Comparison of ENCODE assay signal across 8 cellular contexts in the genomic region with DNA sequence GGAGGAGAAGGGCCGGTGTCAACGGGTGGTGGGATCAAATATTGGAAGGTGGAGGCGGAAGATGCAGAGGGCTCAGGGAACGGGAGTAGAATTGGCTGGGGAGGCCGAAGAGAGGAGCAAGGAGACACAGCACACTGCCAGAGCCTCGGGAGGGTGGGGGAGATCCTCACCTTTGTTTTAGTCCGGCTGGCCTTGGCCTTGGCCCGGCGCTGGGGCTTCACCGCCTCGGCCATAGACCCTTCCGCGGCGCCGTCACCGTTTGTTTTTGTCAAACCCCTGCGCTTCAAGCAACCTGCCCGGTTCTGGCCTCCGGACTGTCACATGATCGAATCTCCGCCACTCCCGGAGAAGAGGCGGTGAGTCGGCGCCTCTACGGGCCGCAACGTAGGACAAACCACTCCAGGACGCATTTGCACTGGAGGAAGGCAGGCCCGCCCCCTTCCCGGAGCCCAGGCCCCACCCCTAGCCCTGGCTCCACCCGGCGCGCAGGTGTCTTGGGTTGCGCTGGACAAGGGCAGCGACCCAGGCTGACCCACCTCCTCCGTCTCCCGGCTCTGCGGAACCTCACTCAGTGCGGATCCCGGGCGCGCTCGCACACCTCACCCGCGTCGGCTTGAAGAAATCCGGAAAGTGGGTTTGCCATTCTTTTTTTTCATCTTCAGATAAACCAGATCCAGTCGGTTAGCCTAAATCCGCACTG. TPM values are rescaled to one million over a fixed set of nuclear protein-coding genes. Genes with fewer than 3 reads are reported as not detected.
DNase-seq lines count a peak whose midpoint lies in the region; ATAC-seq and TF ChIP-seq lines count a peak whose summit lies in the region.

Gene EPG5, minus strand, starts transcription at position 323 of the 700 bp plus-strand sequence. Its CDS starts 90 bp downstream, at position 233.

- peak within 1 kb of the TSS; percentile 87 for H3K4me2 ChIP-seq in PC-9

- TF ChIP-seq CTCF in PC-9 (conservative IDR thresholded peaks at IDR 0.05), result no peak

- H3K27me3 ChIP-seq in PC-9 (ENCODE audit: insufficient read depth, low read depth) (no peaks in the 10 kb centered on the region), esophagus (ENCODE audit: control insufficient read depth in 1 of 2, insufficient read depth in 2 of 2, low read length in 2 of 2) (no peaks in the 10 kb centered on the region), mucosa of rectum (ENCODE audit: control insufficient read depth in 2 of 2, insufficient read depth in 2 of 2, low read length in 2 of 2) (no peaks in the 10 kb centered on the region)

- BruUV-seq in PC-9 (replicated peaks; lab: Mats Ljungman, UMichigan), result no TSS peak

- H3K27ac ChIP-seq in PC-9 (peak within 1 kb of the TSS; percentile 25), esophagus (ENCODE audit: low read depth in 2 of 2, low read length in 1 of 2) (peak within 1 kb of the TSS; percentile 62 to 84), mucosa of rectum (ENCODE audit: low read depth in 2 of 2, low read length in 2 of 2) (peak within 1 kb of the TSS; percentile 71 to 74)

- WGBS in esophagus, 2 donors, result 0 to 1% methylated on average over 46 to 50 of the region's 50 CpGs

- CTCF ChIA-PET in PC-9 (lab: Charles Lee), result no interaction called here

- no peaks in the 10 kb centered on the region for H4K20me1 ChIP-seq in PC-9 (ENCODE audit: insufficient read depth)

- POLR2A ChIA-PET in PC-9 (lab: Charles Lee; ENCODE audit: unreplicated experiment), result no interaction called here

- intact Hi-C loops in PC-9 (cut with micrococcal nuclease; ENCODE audit: unreplicated experiment), result no loop called here

- H3K4me1 ChIP-seq in PC-9 (replicated peaks; ENCODE audit: insufficient read depth) (peaks cover 13% of the 10 kb centered on the region; the same call in 1 of the 2 replicates), esophagus (ENCODE audit: control insufficient read depth in 2 of 2, insufficient read depth in 2 of 2, low read length in 1 of 2) (no peaks in the 10 kb centered on the region), mucosa of rectum (ENCODE audit: control insufficient read depth in 2 of 2, insufficient read depth in 2 of 2, low read length in 2 of 2) (peaks cover 0 to 7% of the 10 kb centered on the region in 2 donors)

- no peaks in the 10 kb centered on the region for H3K36me3 ChIP-seq in PC-9 (ENCODE audit: low read depth)
- no peaks in the 10 kb centered on the region for H3K36me3 ChIP-seq in esophagus (ENCODE audit: control insufficient read depth in 2 of 2, insufficient read depth in 2 of 2, low read length in 1 of 2)
- peaks cover 0 to 2% of the 10 kb centered on the region in 2 donors for H3K36me3 ChIP-seq in mucosa of rectum (ENCODE audit: control insufficient read depth in 2 of 2, insufficient read depth in 2 of 2, low read length in 2 of 2)

- peak within 1 kb of the TSS; percentile 98 for H3K4me3 ChIP-seq in PC-9
- peak within 1 kb of the TSS; percentile 85 to 86 for H3K4me3 ChIP-seq in esophagus (ENCODE audit: low read depth in 1 of 2, low read length in 2 of 2)
- H3K4me3 ChIP-seq in mucosa of rectum (ENCODE audit: low read length in 2 of 2), result peak within 1 kb of the TSS; percentile 96 to 99

- DNase-seq in DMS53 treated with DMSO at 0.1 percent for 48 hours (lab: John Stamatoyannopoulos, UW; ENCODE audit: unreplicated experiment), result peak; percentile 99
- DNase-seq in KBM-7, result peak; percentile 93
- DNase-seq in PC-9, result peak; percentile 92 to 95
- peak; percentile 87 for DNase-seq in activated T-cell treated with anti-CD3 and anti-CD28 coated beads, Interleukin-2, amount 50 U/mL, for 1 hour
- peak; percentile 79 to 86 for DNase-seq in stimulated activated CD8-positive, alpha-beta memory T cell treated with anti-CD3 and anti-CD28 coated beads, Interleukin-4, amount 100 ng/mL, for 4 hours (ENCODE audit: low read depth in 2 of 2, low spot score in 1 of 2)

- no peaks in the 10 kb centered on the region for H3K9me3 ChIP-seq in PC-9 (ENCODE audit: insufficient read depth, low read depth)
- no peaks in the 10 kb centered on the region for H3K9me3 ChIP-seq in esophagus (ENCODE audit: control insufficient read depth in 2 of 2, insufficient read depth in 1 of 2, low read depth in 1 of 2, low read length in 1 of 2)
- H3K9me3 ChIP-seq in mucosa of rectum (ENCODE audit: control insufficient read depth in 2 of 2, low read length in 2 of 2), result no peaks in the 10 kb centered on the region

- no peaks in the 10 kb centered on the region for H3K9me2 ChIP-seq in PC-9 (ENCODE audit: insufficient read depth)

- H3K9ac ChIP-seq in mucosa of rectum (ENCODE audit: low read depth in 1 of 2, low read length in 2 of 2), result peak within 1 kb of the TSS; percentile 75 to 90

- peaks cover 38% of the 10 kb centered on the region for H3K79me2 ChIP-seq in PC-9 (ENCODE audit: low read depth)

- peak; percentile 95 for ATAC-seq in GM21723 (IDR thresholded peaks at IDR 0.05; ENCODE audit: unreplicated experiment)

- in situ Hi-C loops in KBM-7 (cut with MboI; ENCODE audit: low pct_unique_long_range_greater_than_20kb, low sequenced_read_pairs), result no loop called here

- H3F3A ChIP-seq in PC-9 (ENCODE audit: insufficient read depth, low read depth), result no peaks in the 10 kb centered on the region

- H2AFZ ChIP-seq in PC-9, result peak within 1 kb of the TSS; percentile 91

RNA-seq across cellular contexts. Expression of gene EPG5, which starts in this region (rescaled TPM):
- total RNA-seq in PC-9 (2021), result 16.7 and 19.5 TPM in 2 replicates
- 1 to 10 TPM; 5.1 to 8.1 TPM for polyA plus RNA-seq in esophagus

Comparison
In these comparisons a context has a peak if more than half of its experiments do, and no peak if none do; other contexts are left out.
1. Peak in every context shown above with its lines: DNase-seq, ATAC-seq, H3K4me3 ChIP-seq and H3K27ac ChIP-seq.